ENCODE assay signal across 1 cellular context in genomic region chr21:27423073-27423472, GRCh38.
TF ChIP-seq lines count a peak whose summit lies in the region.

No MANE protein-coding gene starts in this region.

TF ChIP-seq in H1, 55 proteins besides CTCF, POLR2A, EP300 and RAD21 (continued from another document):
- TF ChIP-seq BRCA1 (IDR thresholded peaks at IDR 0.05; ENCODE audit: low read depth, low read length) (no peak), PHF8 (conservative IDR thresholded peaks at IDR 0.05; ENCODE audit: low read depth, low read length) (no peak), SIN3A (conservative IDR thresholded peaks at IDR 0.05 in 1 of 2, IDR thresholded peaks at IDR 0.05 in 1 of 2; ENCODE audit: low read depth in 1 of 2, low read length in 2 of 2) (no peak), SAP30 (IDR thresholded peaks at IDR 0.05; ENCODE audit: insufficient read depth, insufficient replicate concordance, low read length) (no peak), E2F6 (IDR thresholded peaks at IDR 0.05) (no peak)
